Comparison of ENCODE assay signal across 1 cellular context in the genomic region with DNA sequence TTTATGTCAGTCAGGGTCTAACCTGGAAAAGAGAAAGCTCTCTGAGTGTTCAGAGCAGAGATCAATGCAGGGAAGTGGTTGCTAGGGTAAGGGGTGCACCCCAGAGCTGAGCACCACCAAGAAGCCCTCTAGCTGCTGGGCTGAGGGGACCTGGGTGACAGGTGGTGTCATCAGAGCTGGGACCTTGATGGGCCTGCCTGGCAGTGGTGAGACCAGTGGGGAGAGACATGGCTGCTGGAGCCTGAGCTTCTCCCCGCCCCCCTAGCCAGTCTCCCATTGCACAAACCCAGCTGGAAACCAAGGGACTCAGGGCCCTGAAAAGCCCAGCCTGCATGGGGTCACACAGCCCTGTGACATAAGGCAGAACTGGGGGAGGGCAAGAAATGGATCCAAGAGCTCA.
TF ChIP-seq lines count a peak whose summit lies in the region.

No MANE protein-coding gene starts in this region.

TF ChIP-seq in GM12878, 131 proteins besides CTCF, POLR2A, EP300 and RAD21 (continued from another document):
- TF ChIP-seq MXI1 (IDR thresholded peaks at IDR 0.05; ENCODE audit: low read depth, low read length) (no peak), NFXL1 (IDR thresholded peaks at IDR 0.05; ENCODE audit: borderline replicate concordance) (no peak), CEBPB (IDR thresholded peaks at IDR 0.05; ENCODE audit: borderline replicate concordance in 1 of 2, low read depth in 2 of 2, low read length in 2 of 2) (no peak), CBFB (IDR thresholded peaks at IDR 0.05; ENCODE audit: low read depth) (no peak), MYB (IDR thresholded peaks at IDR 0.05; ENCODE audit: borderline replicate concordance, low read depth, low read length) (no peak), MYC (IDR thresholded peaks at IDR 0.05; ENCODE audit: insufficient read depth, insufficient read length, insufficient replicate concordance, low read length, severe bottlenecking) (no peak), IRF3 (IDR thresholded peaks at IDR 0.05) (no peak)
- TF ChIP-seq, protein P1, sequence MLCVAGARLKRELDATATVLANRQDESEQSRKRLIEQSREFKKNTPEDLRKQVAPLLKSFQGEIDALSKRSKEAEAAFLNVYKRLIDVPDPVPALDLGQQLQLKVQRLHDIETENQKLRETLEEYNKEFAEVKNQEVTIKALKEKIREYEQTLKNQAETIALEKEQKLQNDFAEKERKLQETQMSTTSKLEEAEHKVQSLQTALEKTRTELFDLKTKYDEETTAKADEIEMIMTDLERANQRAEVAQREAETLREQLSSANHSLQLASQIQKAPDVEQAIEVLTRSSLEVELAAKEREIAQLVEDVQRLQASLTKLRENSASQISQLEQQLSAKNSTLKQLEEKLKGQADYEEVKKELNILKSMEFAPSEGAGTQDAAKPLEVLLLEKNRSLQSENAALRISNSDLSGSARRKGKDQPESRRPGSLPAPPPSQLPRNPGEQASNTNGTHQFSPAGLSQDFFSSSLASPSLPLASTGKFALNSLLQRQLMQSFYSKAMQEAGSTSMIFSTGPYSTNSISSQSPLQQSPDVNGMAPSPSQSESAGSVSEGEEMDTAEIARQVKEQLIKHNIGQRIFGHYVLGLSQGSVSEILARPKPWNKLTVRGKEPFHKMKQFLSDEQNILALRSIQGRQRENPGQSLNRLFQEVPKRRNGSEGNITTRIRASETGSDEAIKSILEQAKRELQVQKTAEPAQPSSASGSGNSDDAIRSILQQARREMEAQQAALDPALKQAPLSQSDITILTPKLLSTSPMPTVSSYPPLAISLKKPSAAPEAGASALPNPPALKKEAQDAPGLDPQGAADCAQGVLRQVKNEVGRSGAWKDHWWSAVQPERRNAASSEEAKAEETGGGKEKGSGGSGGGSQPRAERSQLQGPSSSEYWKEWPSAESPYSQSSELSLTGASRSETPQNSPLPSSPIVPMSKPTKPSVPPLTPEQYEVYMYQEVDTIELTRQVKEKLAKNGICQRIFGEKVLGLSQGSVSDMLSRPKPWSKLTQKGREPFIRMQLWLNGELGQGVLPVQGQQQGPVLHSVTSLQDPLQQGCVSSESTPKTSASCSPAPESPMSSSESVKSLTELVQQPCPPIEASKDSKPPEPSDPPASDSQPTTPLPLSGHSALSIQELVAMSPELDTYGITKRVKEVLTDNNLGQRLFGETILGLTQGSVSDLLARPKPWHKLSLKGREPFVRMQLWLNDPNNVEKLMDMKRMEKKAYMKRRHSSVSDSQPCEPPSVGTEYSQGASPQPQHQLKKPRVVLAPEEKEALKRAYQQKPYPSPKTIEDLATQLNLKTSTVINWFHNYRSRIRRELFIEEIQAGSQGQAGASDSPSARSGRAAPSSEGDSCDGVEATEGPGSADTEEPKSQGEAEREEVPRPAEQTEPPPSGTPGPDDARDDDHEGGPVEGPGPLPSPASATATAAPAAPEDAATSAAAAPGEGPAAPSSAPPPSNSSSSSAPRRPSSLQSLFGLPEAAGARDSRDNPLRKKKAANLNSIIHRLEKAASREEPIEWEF (IDR thresholded peaks at IDR 0.05; ENCODE audit: insufficient replicate concordance, low read depth, low read length), result no peak
